In the genomic region with DNA sequence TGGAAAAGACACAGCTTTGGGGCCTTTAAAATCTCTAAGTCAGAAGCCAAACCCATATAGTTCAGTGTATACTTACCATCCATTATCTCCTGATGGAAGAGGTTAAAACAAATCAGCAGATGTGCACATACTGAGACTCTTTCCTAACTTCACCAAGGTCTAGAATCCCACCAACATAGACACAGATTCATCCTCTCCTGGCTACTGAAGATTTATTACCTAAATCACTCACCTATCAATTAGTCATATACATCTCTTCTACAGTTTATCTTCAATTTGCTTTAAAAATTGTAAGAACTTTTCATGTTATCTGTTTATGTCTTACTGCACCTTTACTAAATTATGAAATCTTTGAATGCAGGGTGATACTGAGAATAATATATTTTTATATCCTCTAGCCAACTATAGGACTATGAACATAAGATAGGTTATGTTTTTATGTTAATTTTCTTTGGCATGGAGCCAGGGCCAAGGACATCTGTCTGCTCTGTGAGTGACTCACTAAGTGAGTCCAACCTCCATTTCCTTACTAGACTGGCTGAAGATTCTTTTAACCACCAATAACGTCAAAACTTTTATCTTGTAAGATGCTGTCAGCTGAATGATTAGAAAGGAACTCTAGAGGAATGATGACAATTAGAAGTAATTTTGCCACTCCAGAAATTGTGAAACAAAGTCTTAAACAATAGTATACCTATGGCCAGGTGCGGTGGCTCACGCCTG, we compare ENCODE assay signal across 10 cellular contexts.
A peak's percentile ranks its signal among the peaks of the same experiment; 100 is the strongest.
DNase-seq lines count a peak whose midpoint lies in the region; ATAC-seq and TF ChIP-seq lines count a peak whose summit lies in the region.
"Had no signal": no experiment of that assay in that cellular context is flagged by ENCODE, and none has a peak within 500 bp of the region (broad histone marks: within the 10 kb centered on the region; RNA-seq: fewer than 3 reads in every experiment).

No MANE protein-coding gene starts in this region.

- no peaks in the 10 kb centered on the region for H3K9me2 ChIP-seq in Loucy (replicated peaks; ENCODE audit: low read depth, low read length)

- H3K4me2 ChIP-seq in DND-41 (ENCODE audit: insufficient read depth, low read length) (no peak overlapping the region), Loucy (ENCODE audit: low read depth, low read length, poor library complexity, severe bottlenecking) (peak overlapping the region; percentile 37)

- H3K4me3 Mint-ChIP-seq in activated naive CD8-positive, alpha-beta T cell treated with anti-CD3 and anti-CD28 coated beads for 36 hours, result no peak overlapping the region
- no peak overlapping the region for H3K4me3 Mint-ChIP-seq in memory B cell

- peak overlapping the region; percentile 76 for H3K27ac Mint-ChIP-seq in activated naive CD8-positive, alpha-beta T cell treated with anti-CD3 and anti-CD28 coated beads for 36 hours
- peak overlapping the region; percentile 58 for H3K27ac Mint-ChIP-seq in memory B cell

- no peaks in the 10 kb centered on the region for H3K27me3 ChIP-seq in DND-41 (ENCODE audit: insufficient read depth, low read length, poor library complexity)
- no peaks in the 10 kb centered on the region for H3K27me3 ChIP-seq in Loucy (ENCODE audit: insufficient read depth, low read length, poor library complexity, severe bottlenecking)
- H3K27me3 ChIP-seq: esophagus squamous epithelium had no signal

- no peak overlapping the region for H3K27ac ChIP-seq in DND-41 (ENCODE audit: low read length)
- H3K27ac ChIP-seq: esophagus squamous epithelium had no signal

- H3K4me1 ChIP-seq in DND-41 (ENCODE audit: insufficient read depth, low read length) (no peaks in the 10 kb centered on the region), Loucy (ENCODE audit: insufficient read depth, low read length, poor library complexity, severe bottlenecking) (peaks cover 18% of the 10 kb centered on the region)
- H3K4me1 ChIP-seq: esophagus squamous epithelium had no signal

- no peaks in the 10 kb centered on the region for H3K36me3 ChIP-seq in DND-41 (ENCODE audit: insufficient read depth, low read length)
- no peaks in the 10 kb centered on the region for H3K36me3 ChIP-seq in Loucy (ENCODE audit: insufficient read depth, low read length)

- H4K20me1 ChIP-seq in DND-41 (ENCODE audit: insufficient read depth, low read length) (peaks cover 2% of the 10 kb centered on the region; the same call in 1 of the 2 replicates), Loucy (ENCODE audit: insufficient read depth, low read length, poor library complexity, severe bottlenecking) (no peaks in the 10 kb centered on the region)

- H3K79me2 ChIP-seq in DND-41 (ENCODE audit: insufficient read depth, low read length), result no peaks in the 10 kb centered on the region
- no peaks in the 10 kb centered on the region for H3K79me2 ChIP-seq in Loucy (ENCODE audit: insufficient read depth, low read length)

- peaks cover 52% of the 10 kb centered on the region for H3K4me1 Mint-ChIP-seq in activated naive CD8-positive, alpha-beta T cell treated with anti-CD3 and anti-CD28 coated beads for 36 hours
- peaks cover 17% of the 10 kb centered on the region for H3K4me1 Mint-ChIP-seq in memory B cell

- H3K36me3 Mint-ChIP-seq in activated naive CD8-positive, alpha-beta T cell treated with anti-CD3 and anti-CD28 coated beads for 36 hours, result peaks cover 68% of the 10 kb centered on the region
- H3K36me3 Mint-ChIP-seq in memory B cell, result peaks cover 8% of the 10 kb centered on the region

- H3K9me3 ChIP-seq in DND-41 (ENCODE audit: insufficient read depth, low read length, severe bottlenecking), result no peaks in the 10 kb centered on the region
- no peaks in the 10 kb centered on the region for H3K9me3 ChIP-seq in Loucy (ENCODE audit: insufficient read depth, low read depth, low read length)
- H3K9me3 ChIP-seq: esophagus squamous epithelium had no signal

- H3K9ac ChIP-seq in DND-41 (ENCODE audit: low read depth, low read length) (no peak overlapping the region), Loucy (ENCODE audit: low read depth, low read length, poor library complexity, severe bottlenecking) (no peak overlapping the region)

- no peak overlapping the region for H2AFZ ChIP-seq in DND-41 (ENCODE audit: low read depth, low read length)
- no peak overlapping the region for H2AFZ ChIP-seq in Loucy (ENCODE audit: low read length)

- ATAC-seq in DND-41 (ENCODE audit: insufficient read depth, low read depth) (peak; percentile 52; the same call in 2 of the 3 replicates), memory B cell (ENCODE audit: low read depth) (no peak)

- TF ChIP-seq CTCF in DND-41 (IDR thresholded peaks at IDR 0.05; ENCODE audit: borderline replicate concordance, extremely low read depth, low read length, poor library complexity, severe bottlenecking), result no peak
- no peak for TF ChIP-seq CTCF in Loucy (conservative IDR thresholded peaks at IDR 0.05; ENCODE audit: low read length)

- H3K4me3 ChIP-seq in DND-41 (ENCODE audit: low read depth in 1 of 2, low read length in 2 of 2) (no peak overlapping the region), Loucy (ENCODE audit: low read length, poor library complexity, severe bottlenecking) (no peak overlapping the region)
- H3K4me3 ChIP-seq: esophagus squamous epithelium had no signal

- peaks cover 3% of the 10 kb centered on the region for H3K9me3 Mint-ChIP-seq in activated naive CD8-positive, alpha-beta T cell treated with anti-CD3 and anti-CD28 coated beads for 36 hours
- no peaks in the 10 kb centered on the region for H3K9me3 Mint-ChIP-seq in memory B cell

- DNase-seq in DND-41, result no peak
- no peak for DNase-seq in activated naive CD8-positive, alpha-beta T cell treated with anti-CD3 and anti-CD28 coated beads for 36 hours
- no peak for DNase-seq in memory B cell (ENCODE audit: low spot score in 2 of 2)
- DNase-seq in NCI-H2029 (lab: John Stamatoyannopoulos, UW), result no peak
- DNase-seq in medulla oblongata (ENCODE audit: extremely low spot score), result no peak
- DNase-seq in UCSD-AML1 (lab: John Stamatoyannopoulos, UW; ENCODE audit: unreplicated experiment), result no peak
- no peak for DNase-seq in cortex of kidney (lab: John Stamatoyannopoulos, UW)
- DNase-seq: esophagus squamous epithelium, NCI-H526 treated with DMSO at 0.1 percent for 48 hours had no signal

- H3K27me3 Mint-ChIP-seq in activated naive CD8-positive, alpha-beta T cell treated with anti-CD3 and anti-CD28 coated beads for 36 hours, result no peaks in the 10 kb centered on the region
- no peaks in the 10 kb centered on the region for H3K27me3 Mint-ChIP-seq in memory B cell

- H3F3A ChIP-seq in Loucy (ENCODE audit: low read depth), result no peaks in the 10 kb centered on the region
